In genomic region chr1:236366681-236367080, GRCh38 we compare ENCODE assay signal across 10 cellular contexts. TPM values are rescaled to one million over a fixed set of nuclear protein-coding genes. Genes with fewer than 3 reads are reported as not detected.
DNase-seq lines count a peak whose midpoint lies in the region; FAIRE-seq and TF ChIP-seq lines count a peak whose summit lies in the region.
"Not testable (repeated sequence)": the region's sequence is repeated elsewhere in the genome, so short reads cannot be mapped to it uniquely, and the experiment has no call there.
"Had no signal": no experiment of that assay in that cellular context is flagged by ENCODE, and none has a peak within 500 bp of the region (broad histone marks: within the 10 kb centered on the region; RNA-seq: fewer than 3 reads in every experiment).

No MANE protein-coding gene starts in this region.

- TF ChIP-seq EP300 in H1 (IDR thresholded peaks at IDR 0.05; ENCODE audit: borderline replicate concordance in 1 of 2, low read depth in 2 of 2, low read length in 2 of 2), result not testable (repeated sequence)

- H3K79me1 ChIP-seq in H9 (ENCODE audit: insufficient read depth, low read depth, low read length, poor library complexity, severe bottlenecking); H1 (ENCODE audit: low read depth, low read length): not testable (repeated sequence)

- not testable (repeated sequence) for H3K36me3 ChIP-seq in H1 (ENCODE audit: control insufficient read depth in 2 of 4, insufficient read depth in 4 of 4, low read length in 3 of 4); left ventricle myocardium inferior; hepatocyte (replicated peaks; ENCODE audit: insufficient read depth, low read depth); neural progenitor cell

- H3F3A ChIP-seq in neural progenitor cell (ENCODE audit: low read depth), result not testable (repeated sequence)

- peaks cover 12% of the 10 kb centered on the region in 2 experiments for H3K4me1 Mint-ChIP-seq in H9
- H3K4me1 Mint-ChIP-seq in nephron, result peaks cover 13% of the 10 kb centered on the region
- not testable (repeated sequence) for H3K4me1 Mint-ChIP-seq in neural progenitor cell
- peaks cover 11% of the 10 kb centered on the region for H3K4me1 Mint-ChIP-seq in type B pancreatic cell (ENCODE audit: unreplicated experiment)

- not testable (repeated sequence) for H4K8ac ChIP-seq in H9 (replicated peaks; ENCODE audit: insufficient read length, low read depth, low read length); H1 (ENCODE audit: extremely low read depth, insufficient read depth, low read length)

- not testable (repeated sequence) for H4K20me1 ChIP-seq in H9 (ENCODE audit: control insufficient read depth, insufficient read depth, insufficient read length); H1 (replicated peaks in 1 of 2; ENCODE audit: control insufficient read depth in 1 of 2, insufficient read depth in 2 of 2, low read length in 2 of 2); hepatocyte (ENCODE audit: insufficient read depth, poor library complexity, severe bottlenecking); neural progenitor cell (ENCODE audit: low read depth)

- not testable (repeated sequence) for H2BK120ac ChIP-seq in H9 (ENCODE audit: low read depth, low read length, poor library complexity, severe bottlenecking); H1 (replicated peaks; ENCODE audit: low read depth, low read length)

- peak overlapping the region; percentile 68 for H2AFZ ChIP-seq in H9 (ENCODE audit: low read length)
- H2AFZ ChIP-seq in H1 (ENCODE audit: low read length), result peak overlapping the region; percentile 64
- H2AFZ ChIP-seq in hepatocyte, result not testable (repeated sequence)
- H2AFZ ChIP-seq in neural progenitor cell (replicated peaks), result peak overlapping the region; percentile 12

- not testable (repeated sequence) for H3K27ac ChIP-seq in H9 (ENCODE audit: insufficient read length, low read depth, low read length); H1 (ENCODE audit: low read depth, low read length); hepatocyte; neural progenitor cell
- H3K27ac ChIP-seq in VCaP, result peak overlapping the region; percentile 62
- H3K27ac ChIP-seq in left ventricle myocardium inferior (replicated peaks), result peak overlapping the region; percentile 45

- not testable (repeated sequence) for H2AK5ac ChIP-seq in H9 (ENCODE audit: insufficient read length, low read length); H1 (ENCODE audit: low read depth, low read length)

- H3K4me1 ChIP-seq in H9 (ENCODE audit: insufficient read depth, low read length); H1 (replicated peaks in 1 of 4; ENCODE audit: control insufficient read depth in 3 of 4, insufficient read depth in 4 of 4, low read length in 3 of 4); left ventricle myocardium inferior; hepatocyte (ENCODE audit: insufficient read depth); neural progenitor cell: not testable (repeated sequence)

- TF ChIP-seq POLR2A in H1 (IDR thresholded peaks at IDR 0.05; ENCODE audit: control extremely low read depth in 1 of 2, low read depth in 2 of 2, low read length in 2 of 2), result not testable (repeated sequence)

- not testable (repeated sequence) for H2BK12ac ChIP-seq in H9 (ENCODE audit: insufficient read length, low read depth, low read length); H1 (ENCODE audit: low read depth, low read length)

- H3K23ac ChIP-seq in H9 (ENCODE audit: insufficient read length, low read depth, low read length); H1 (ENCODE audit: insufficient read length): not testable (repeated sequence)

- FAIRE-seq in H1 (lab: Jason Lieb, UNC), result not testable (repeated sequence)

- not testable (repeated sequence) for H3K27ac Mint-ChIP-seq in H9, neural progenitor cell, type B pancreatic cell
- H3K27ac Mint-ChIP-seq in nephron, result peak overlapping the region; percentile 7 to 71 (median 25)

- not testable (repeated sequence) for H3K4me3 Mint-ChIP-seq in H9, nephron, neural progenitor cell
- H3K4me3 Mint-ChIP-seq in type B pancreatic cell, result peak overlapping the region; percentile 16

- H3K9me2 ChIP-seq in hepatocyte (replicated peaks; ENCODE audit: insufficient read depth), result not testable (repeated sequence)

- H3K14ac ChIP-seq in H9 (ENCODE audit: insufficient read depth, low read length); H1 (ENCODE audit: insufficient read length): not testable (repeated sequence)

- not testable (repeated sequence) for H3K9ac ChIP-seq in H9 (ENCODE audit: extremely low read depth, insufficient read length, low read length); H1 (replicated peaks in 1 of 4; ENCODE audit: extremely low read depth in 1 of 4, low read depth in 3 of 4, low read length in 3 of 4); neural progenitor cell

- POLR2A ChIA-PET in H1 (lab: Charles Lee; ENCODE audit: partially characterized antibody), result not testable (repeated sequence)

- CTCF ChIA-PET in H1 (lab: Charles Lee; ENCODE audit: partially characterized antibody), result not testable (repeated sequence)

- not testable (repeated sequence) for H3K23me2 ChIP-seq in H9 (ENCODE audit: insufficient read length, low read depth, low read length, poor library complexity, severe bottlenecking); H1 (ENCODE audit: low read depth, low read length)

- not testable (repeated sequence) for H3K4me3 ChIP-seq in H1 (ENCODE audit: extremely low read depth in 1 of 4, insufficient read depth in 2 of 4, low read depth in 3 of 4, low read length in 4 of 4); left ventricle myocardium inferior; hepatocyte; neural progenitor cell

- not testable (repeated sequence) for H3K9me3 ChIP-seq in H9 (ENCODE audit: control insufficient read depth, low read depth, low read length); H1 (ENCODE audit: insufficient read depth in 2 of 2, low read depth in 1 of 2, low read length in 1 of 2); left ventricle myocardium inferior (replicated peaks); hepatocyte (ENCODE audit: low read depth); neural progenitor cell (ENCODE audit: low read depth)

- not testable (repeated sequence) for H2BK5ac ChIP-seq in H9 (ENCODE audit: insufficient read length, low read length); H1 (ENCODE audit: low read depth, low read length)

- no CpG with 5 or more reads among the region's 12 CpGs for WGBS in H9 (ENCODE audit: extremely low coverage, insufficient read length, low lambda C conversion rate)
- WGBS in H1 (ENCODE audit: extremely low coverage in 1 of 2, insufficient coverage in 1 of 2, insufficient read length in 1 of 2, insufficient replicate concordance in 2 of 2, low coverage in 1 of 2, low lambda C conversion rate in 2 of 2, missing lambda C conversion rate in 1 of 2), 2 experiments, result 86% methylated on average over 10 of the region's 12 CpGs; no CpG with 5 or more reads in 1 of the 2 experiments
- WGBS in hepatocyte (ENCODE audit: low lambda C conversion rate, missing lambda C conversion rate), result 92% methylated on average over 12 of the region's 12 CpGs

- intact Hi-C loops in left ventricle myocardium inferior (cut with micrococcal nuclease), result not testable (repeated sequence)

- H3K18ac ChIP-seq in H9 (ENCODE audit: insufficient read length, low read depth, low read length); H1 (ENCODE audit: extremely low read depth, low read length): not testable (repeated sequence)

- not testable (repeated sequence) for TF ChIP-seq CTCF in H9 (conservative IDR thresholded peaks at IDR 0.05); VCaP (conservative IDR thresholded peaks at IDR 0.05); H1 (IDR thresholded peaks at IDR 0.05; ENCODE audit: control extremely low read depth in 1 of 3, insufficient read depth in 1 of 3, low read depth in 1 of 3, low read length in 3 of 3); left ventricle myocardium inferior (IDR thresholded peaks at IDR 0.05; ENCODE audit: borderline replicate concordance); hepatocyte (IDR thresholded peaks at IDR 0.05; ENCODE audit: poor library complexity); nephron (IDR thresholded peaks at IDR 0.05; ENCODE audit: unreplicated experiment in 3 of 3); neural progenitor cell (IDR thresholded peaks at IDR 0.05); type B pancreatic cell (conservative IDR thresholded peaks at IDR 0.05)

- H3K27me3 ChIP-seq in H9 (ENCODE audit: insufficient read depth, low read length); H1 (replicated peaks in 1 of 4; ENCODE audit: control insufficient read depth in 3 of 4, extremely low read depth in 1 of 4, insufficient read depth in 3 of 4, low read length in 3 of 4); left ventricle myocardium inferior (ENCODE audit: low read depth); hepatocyte; neural progenitor cell: not testable (repeated sequence)

- not testable (repeated sequence) for H3K56ac ChIP-seq in H9 (ENCODE audit: insufficient read length, low read depth, low read length); H1 (replicated peaks; ENCODE audit: insufficient read length, low read depth, low read length)

- H3K79me2 ChIP-seq in H9 (ENCODE audit: insufficient read depth, low read length); H1 (ENCODE audit: control insufficient read depth in 1 of 2, insufficient read depth in 2 of 2, low read length in 2 of 2); hepatocyte; neural progenitor cell (ENCODE audit: low read depth): not testable (repeated sequence)

- not testable (repeated sequence) for H3T11ph ChIP-seq in H9 (ENCODE audit: low read length)

- H4K5ac ChIP-seq in H9 (ENCODE audit: insufficient read length, low read depth, low read length); H1 (ENCODE audit: insufficient read length, low read depth, low read length): not testable (repeated sequence)

- not testable (repeated sequence) for H2BK20ac ChIP-seq in H9 (ENCODE audit: low read depth, low read length, poor library complexity, severe bottlenecking); H1 (ENCODE audit: low read length)

- H3K36me3 Mint-ChIP-seq in H9 (ENCODE audit: insufficient read depth in 1 of 3, low read depth in 3 of 3); nephron (ENCODE audit: low read depth); neural progenitor cell; type B pancreatic cell: not testable (repeated sequence)

- TF ChIP-seq RAD21 in H1 (IDR thresholded peaks at IDR 0.05 in 1 of 2, conservative IDR thresholded peaks at IDR 0.05 in 1 of 2; ENCODE audit: low read depth in 2 of 2, low read length in 2 of 2), result not testable (repeated sequence)

- not testable (repeated sequence) for H3K27me3 Mint-ChIP-seq in H9 (ENCODE audit: low read depth); nephron (ENCODE audit: low read depth); neural progenitor cell (ENCODE audit: insufficient read depth, low read depth); type B pancreatic cell

- not testable (repeated sequence) for H3K9me3 Mint-ChIP-seq in H9, nephron, neural progenitor cell, type B pancreatic cell

- not testable (repeated sequence) for H3K4ac ChIP-seq in H9 (ENCODE audit: low read depth, low read length); H1 (replicated peaks; ENCODE audit: insufficient read length, low read depth, low read length)

- H2BK15ac ChIP-seq in H9 (ENCODE audit: low read depth, low read length); H1 (ENCODE audit: low read length): not testable (repeated sequence)

- H4K91ac ChIP-seq in H9 (ENCODE audit: insufficient read length, low read depth, low read length); H1 (replicated peaks; ENCODE audit: insufficient read length, low read length): not testable (repeated sequence)

- not testable (repeated sequence) for DNase-seq in H9; H1 (ENCODE audit: low read depth in 1 of 2, low spot score in 2 of 2); left ventricle myocardium inferior; hepatocyte (ENCODE audit: low spot score); neural progenitor cell (ENCODE audit: low spot score); type B pancreatic cell (ENCODE audit: extremely low spot score, unreplicated experiment)

- not testable (repeated sequence) for H3K4me2 ChIP-seq in H9 (ENCODE audit: insufficient read depth, insufficient read length, low read length); H1 (ENCODE audit: insufficient read depth in 1 of 2, low read depth in 2 of 2, low read length in 2 of 2); neural progenitor cell
- peak overlapping the region; percentile 4 for H3K4me2 ChIP-seq in hepatocyte

RNA-seq across cellular contexts. Expression of gene EDARADD, which starts 27.4 kb away (rescaled TPM):
- total RNA-seq in H9 (2021), result 3.8 and 4.5 TPM in 2 replicates
- total RNA-seq in H1 (2021; fragmentation: NEBNext Ultra II Directional; extraction: Animal tissue kit (Norgen Biotek cat#: 25700)), result 6.1 and 7.0 TPM in 2 replicates
- 3.4 and 3.6 TPM in 2 replicates for polyA plus RNA-seq in H1 (2011; rRNA removed)
- 4.0 TPM for polyA plus RNA-seq in H1 (2011; cell fraction: cytosol; rRNA removed)
- 3.9 TPM for polyA plus RNA-seq in H1 (2011; cell fraction: nucleus; rRNA removed)
- polyA plus RNA-seq in H1 (2012, experiment 1 of 2), result 4.0 to 6.2 TPM (median 5.3 TPM) in 4 replicates
- polyA plus RNA-seq in H1 (2012, experiment 2 of 2), result 5.3 TPM
- polyA plus RNA-seq in H1 (2013, experiment 1 of 2), result 3.4 TPM
- 3.9 TPM for polyA plus RNA-seq in H1 (2013, experiment 2 of 2)
- polyA minus RNA-seq in H1 (2011; rRNA and poly(A)+ RNA removed), result 5.5 and 8.0 TPM in 2 replicates
- polyA minus RNA-seq in H1 (2011; cell fraction: cytosol; rRNA and poly(A)+ RNA removed), result 3.9 TPM
- polyA minus RNA-seq in H1 (2011; cell fraction: nucleus; rRNA and poly(A)+ RNA removed), result 5.1 TPM
- total RNA-seq in left ventricle myocardium inferior, result 1.4 TPM
- total RNA-seq in hepatocyte, result 2.4 and 4.5 TPM in 2 replicates
- polyA plus RNA-seq in hepatocyte, result 1.3 and 1.7 TPM in 2 replicates
- 1.4 and 1.7 TPM in 2 replicates for total RNA-seq in neural progenitor cell (ENCODE audit: low replicate concordance)
- 14.8 and 39.9 TPM in 2 replicates for total RNA-seq in type B pancreatic cell (ENCODE audit: low replicate concordance)
- polyA plus RNA-seq: AG04450, CD14-positive monocyte had no signal
